Comparison of ENCODE assay signal across 10 cellular contexts in genomic region chr2:105888625-105889024, GRCh38.
A peak's percentile ranks its signal among the peaks of the same experiment; 100 is the strongest.
DNase-seq lines count a peak whose midpoint lies in the region; ATAC-seq and TF ChIP-seq lines count a peak whose summit lies in the region.
"Had no signal": no experiment of that assay in that cellular context is flagged by ENCODE, and none has a peak within 500 bp of the region (broad histone marks: within the 10 kb centered on the region; RNA-seq: fewer than 3 reads in every experiment).

No MANE protein-coding gene starts in this region.

- no peak overlapping the region for H2AFZ ChIP-seq in Loucy (ENCODE audit: low read length)

- no peaks in the 10 kb centered on the region for H3K9me2 ChIP-seq in Loucy (replicated peaks; ENCODE audit: low read depth, low read length)

- H3K4me2 ChIP-seq in Loucy (ENCODE audit: low read depth, low read length, poor library complexity, severe bottlenecking), result no peak overlapping the region

- H3F3A ChIP-seq in Loucy (ENCODE audit: low read depth), result no peaks in the 10 kb centered on the region

- in situ Hi-C loops in G401 (cut with HindIII; ENCODE audit: low sequenced_read_pairs), result no loop called here

- no peak overlapping the region for H3K9ac ChIP-seq in Loucy (ENCODE audit: low read depth, low read length, poor library complexity, severe bottlenecking)

- DNase-seq in NOMO-1 treated with DMSO at 0.1 percent for 48 hours (lab: John Stamatoyannopoulos, UW; ENCODE audit: unreplicated experiment), result peak; percentile 8
- DNase-seq in NOMO-1 treated with dmso at 0.1 percent for 144 hours (lab: John Stamatoyannopoulos, UW; ENCODE audit: unreplicated experiment), result no peak
- no peak for DNase-seq in activated naive CD4-positive, alpha-beta T cell treated with anti-CD3 and anti-CD28 coated beads, Interleukin-2, amount 50 U/mL, for 72 hours (ENCODE audit: low spot score in 2 of 2)
- no peak for DNase-seq in natural killer cell treated with Interleukin-12 subunit alpha and Interleukin-12 subunit beta and Interleukin-15 and Interleukin-18, amount 100 ng/mL, for 72 hours (ENCODE audit: low spot score)
- no peak for DNase-seq in globus pallidus (ENCODE audit: low spot score)
- no peak for DNase-seq in G401 (ENCODE audit: low spot score)
- no peak for DNase-seq in effector CD8-positive, alpha-beta T cell (lab: John Stamatoyannopoulos, UW)
- DNase-seq: BE2C, NCI-H2171 had no signal

- peaks cover 11% of the 10 kb centered on the region for H3K4me1 ChIP-seq in Loucy (ENCODE audit: insufficient read depth, low read length, poor library complexity, severe bottlenecking)
- H3K4me1 ChIP-seq: BE2C had no signal

- H3K4me3 Mint-ChIP-seq in natural killer cell treated with Interleukin-12 subunit alpha and Interleukin-12 subunit beta and Interleukin-15 and Interleukin-18, amount 100 ng/mL, for 72 hours, result no peak overlapping the region

- peak overlapping the region; percentile 16 to 80 for H3K27ac Mint-ChIP-seq in activated naive CD4-positive, alpha-beta T cell treated with anti-CD3 and anti-CD28 coated beads, Interleukin-2, amount 50 U/mL, for 72 hours
- peak overlapping the region in 1 of 2 donors; percentile 85 for H3K27ac Mint-ChIP-seq in natural killer cell treated with Interleukin-12 subunit alpha and Interleukin-12 subunit beta and Interleukin-15 and Interleukin-18, amount 100 ng/mL, for 72 hours

- peaks cover 38% of the 10 kb centered on the region for H3K79me2 ChIP-seq in Loucy (ENCODE audit: insufficient read depth, low read length)

- H3K9me3 Mint-ChIP-seq in activated naive CD4-positive, alpha-beta T cell treated with anti-CD3 and anti-CD28 coated beads, Interleukin-2, amount 50 U/mL, for 72 hours, result peaks cover 3 to 5% of the 10 kb centered on the region in 2 donors
- peaks cover 2% of the 10 kb centered on the region for H3K9me3 Mint-ChIP-seq in natural killer cell treated with Interleukin-12 subunit alpha and Interleukin-12 subunit beta and Interleukin-15 and Interleukin-18, amount 100 ng/mL, for 72 hours

- no peak overlapping the region for H3K4me3 ChIP-seq in Loucy (ENCODE audit: low read length, poor library complexity, severe bottlenecking)

- peak; percentile 51 for TF ChIP-seq CTCF in Loucy (conservative IDR thresholded peaks at IDR 0.05; ENCODE audit: low read length)

- peaks cover 10% of the 10 kb centered on the region; the same call in 1 of the 2 replicates for H3K9me3 ChIP-seq in Loucy (ENCODE audit: insufficient read depth, low read depth, low read length)
- H3K9me3 ChIP-seq: BE2C had no signal

- H3K4me1 Mint-ChIP-seq in natural killer cell treated with Interleukin-12 subunit alpha and Interleukin-12 subunit beta and Interleukin-15 and Interleukin-18, amount 100 ng/mL, for 72 hours (ENCODE audit: low read depth in 2 of 2), result peaks cover 42 to 51% of the 10 kb centered on the region in 2 donors

- peaks cover 17% of the 10 kb centered on the region; the same call in 1 of the 2 replicates for H3K36me3 ChIP-seq in Loucy (ENCODE audit: insufficient read depth, low read length)
- H3K36me3 ChIP-seq: BE2C had no signal

- H3K27me3 Mint-ChIP-seq in natural killer cell treated with Interleukin-12 subunit alpha and Interleukin-12 subunit beta and Interleukin-15 and Interleukin-18, amount 100 ng/mL, for 72 hours, result no peaks in the 10 kb centered on the region

- no peaks in the 10 kb centered on the region for H4K20me1 ChIP-seq in Loucy (ENCODE audit: insufficient read depth, low read length, poor library complexity, severe bottlenecking)

- peaks cover 42 to 62% of the 10 kb centered on the region in 2 donors for H3K36me3 Mint-ChIP-seq in activated naive CD4-positive, alpha-beta T cell treated with anti-CD3 and anti-CD28 coated beads, Interleukin-2, amount 50 U/mL, for 72 hours
- H3K36me3 Mint-ChIP-seq in natural killer cell treated with Interleukin-12 subunit alpha and Interleukin-12 subunit beta and Interleukin-15 and Interleukin-18, amount 100 ng/mL, for 72 hours, result peaks cover 11% of the 10 kb centered on the region

- H3K27me3 ChIP-seq in Loucy (ENCODE audit: insufficient read depth, low read length, poor library complexity, severe bottlenecking), result no peaks in the 10 kb centered on the region
- H3K27me3 ChIP-seq: BE2C had no signal

- ATAC-seq in activated naive CD4-positive, alpha-beta T cell treated with anti-CD3 and anti-CD28 coated beads, Interleukin-2, amount 50 U/mL, for 72 hours, result peak; percentile 66 to 81
- peak; percentile 82 to 83 for ATAC-seq in natural killer cell treated with Interleukin-12 subunit alpha and Interleukin-12 subunit beta and Interleukin-15 and Interleukin-18, amount 100 ng/mL, for 72 hours
